16 cellular contexts compared by ENCODE assay signal in genomic region chr7:87213252-87213651, GRCh38.
DNase-seq lines count a peak whose midpoint lies in the region; ATAC-seq lines count a peak whose summit lies in the region.
"Had no signal": no experiment of that assay in that cellular context is flagged by ENCODE, and none has a peak within 500 bp of the region (broad histone marks: within the 10 kb centered on the region; RNA-seq: fewer than 3 reads in every experiment).

No MANE protein-coding gene starts in this region.

- peaks cover 4% of the 10 kb centered on the region for H3K9me3 Mint-ChIP-seq in stimulated activated naive CD8-positive, alpha-beta T cell treated with anti-CD3 and anti-CD28 coated beads, Interleukin-15, Interleukin-2, amounts not matched to agents 100 ng/mL and 50 ng/mL, for 24 hours
- H3K9me3 Mint-ChIP-seq in T-helper 2 cell treated with Interferon-gamma antibody and Interleukin-4, amounts not matched to agents 5 μg/mL and 100 μg/mL, for 36 hours: peaks cover 4% of the 10 kb centered on the region

- H3K27ac Mint-ChIP-seq in stimulated activated naive CD8-positive, alpha-beta T cell treated with anti-CD3 and anti-CD28 coated beads, Interleukin-15, Interleukin-2, amounts not matched to agents 100 ng/mL and 50 ng/mL, for 24 hours: peak overlapping the region; percentile 85
- H3K27ac Mint-ChIP-seq in T-helper 2 cell treated with Interferon-gamma antibody and Interleukin-4, amounts not matched to agents 5 μg/mL and 100 μg/mL, for 36 hours: peak overlapping the region; percentile 95

- DNase-seq in stimulated activated naive CD8-positive, alpha-beta T cell treated with anti-CD3 and anti-CD28 coated beads, Interleukin-15, Interleukin-2, amounts not matched to agents 100 U/mL and 50 U/mL, for 24 hours: no peak
- no peak for DNase-seq in T-helper 2 cell treated with Interferon-gamma antibody and Interleukin-4, amounts not matched to agents 5 μg/mL and 100 μg/mL, for 36 hours (ENCODE audit: low spot score)
- DNase-seq in kidney tubule cell (ENCODE audit: low spot score) (peak; percentile 17), DMS 273 (lab: John Stamatoyannopoulos, UW; ENCODE audit: unreplicated experiment) (no peak), HuH-7 (ENCODE audit: low spot score) (no peak), DMS79 treated with DMSO at 0.1 percent for 48 hours (lab: John Stamatoyannopoulos, UW) (no peak)
- DNase-seq: adrenal gland; DMS153; endodermal cell; KG1; NCI-H1436 treated with DMSO at 0.1 percent for 48 hours; NCI-H226; NK-92 treated with Interleukin-12 subunit alpha and Interleukin-12 subunit beta, amount 100 ng/mL, for 24 hours had no signal

- peak overlapping the region; percentile 74 for H3K4me3 Mint-ChIP-seq in stimulated activated naive CD8-positive, alpha-beta T cell treated with anti-CD3 and anti-CD28 coated beads, Interleukin-15, Interleukin-2, amounts not matched to agents 100 ng/mL and 50 ng/mL, for 24 hours
- peak overlapping the region; percentile 82 for H3K4me3 Mint-ChIP-seq in T-helper 2 cell treated with Interferon-gamma antibody and Interleukin-4, amounts not matched to agents 5 μg/mL and 100 μg/mL, for 36 hours
- H3K4me3 Mint-ChIP-seq: endodermal cell had no signal

- no peak for ATAC-seq in stimulated activated naive CD8-positive, alpha-beta T cell treated with anti-CD3 and anti-CD28 coated beads, Interleukin-15, Interleukin-2, amounts not matched to agents 100 U/mL and 50 U/mL, for 24 hours
- ATAC-seq in GM18870 (IDR thresholded peaks at IDR 0.05; ENCODE audit: unreplicated experiment): no peak
- ATAC-seq: left lobe of liver had no signal

- no peaks in the 10 kb centered on the region for H3K27me3 Mint-ChIP-seq in stimulated activated naive CD8-positive, alpha-beta T cell treated with anti-CD3 and anti-CD28 coated beads, Interleukin-15, Interleukin-2, amounts not matched to agents 100 ng/mL and 50 ng/mL, for 24 hours
- no peaks in the 10 kb centered on the region for H3K27me3 Mint-ChIP-seq in T-helper 2 cell treated with Interferon-gamma antibody and Interleukin-4, amounts not matched to agents 5 μg/mL and 100 μg/mL, for 36 hours (ENCODE audit: low read depth)

- H3K36me3 Mint-ChIP-seq in stimulated activated naive CD8-positive, alpha-beta T cell treated with anti-CD3 and anti-CD28 coated beads, Interleukin-15, Interleukin-2, amounts not matched to agents 100 ng/mL and 50 ng/mL, for 24 hours (ENCODE audit: low read depth): peaks cover 69% of the 10 kb centered on the region
- peaks cover 44% of the 10 kb centered on the region for H3K36me3 Mint-ChIP-seq in T-helper 2 cell treated with Interferon-gamma antibody and Interleukin-4, amounts not matched to agents 5 μg/mL and 100 μg/mL, for 36 hours (ENCODE audit: low read depth)

- H3K4me1 Mint-ChIP-seq in stimulated activated naive CD8-positive, alpha-beta T cell treated with anti-CD3 and anti-CD28 coated beads, Interleukin-15, Interleukin-2, amounts not matched to agents 100 ng/mL and 50 ng/mL, for 24 hours (ENCODE audit: low read depth): peaks cover 95% of the 10 kb centered on the region
- H3K4me1 Mint-ChIP-seq in T-helper 2 cell treated with Interferon-gamma antibody and Interleukin-4, amounts not matched to agents 5 μg/mL and 100 μg/mL, for 36 hours (ENCODE audit: low read depth): peaks cover 72% of the 10 kb centered on the region
